ENCODE assay signal across 8 cellular contexts in genomic region chr12:54744590-54744989, GRCh38.
"Had no signal": no experiment of that assay in that cellular context is flagged by ENCODE, and none has a peak within 500 bp of the region (broad histone marks: within the 10 kb centered on the region; RNA-seq: fewer than 3 reads in every experiment).

No MANE protein-coding gene starts in this region.

- H3K9me3 ChIP-seq: HAP-1 had no signal

- H3K9me3 Mint-ChIP-seq: HFFc6, IgD-negative memory B cell had no signal

- ATAC-seq: HCT116 had no signal

- H3K27ac ChIP-seq: GM23248, HL-60 had no signal

- H3K36me3 ChIP-seq: HAP-1 had no signal

- DNase-seq: GM23248, GOT3, H7, HFFc6 had no signal

- H3K36me3 Mint-ChIP-seq: IgD-negative memory B cell had no signal

- H3K4me1 ChIP-seq: HAP-1 had no signal

- H2AFZ ChIP-seq: GM23248 had no signal

- H3K27ac Mint-ChIP-seq: HFFc6, IgD-negative memory B cell had no signal

- H3K4me3 ChIP-seq: GM23248, HAP-1 had no signal

- H3K9ac ChIP-seq: GM23248 had no signal

- H3K4me3 Mint-ChIP-seq: HFFc6, IgD-negative memory B cell had no signal
